ENCODE assay signal across 20 cellular contexts in genomic region chr14:80087411-80087810, GRCh38.
"Had no signal": no experiment of that assay in that cellular context is flagged by ENCODE, and none has a peak within 500 bp of the region (broad histone marks: within the 10 kb centered on the region; RNA-seq: fewer than 3 reads in every experiment).

No MANE protein-coding gene starts in this region.

- H3K27ac ChIP-seq: coronary artery, dorsolateral prefrontal cortex, esophagus muscularis mucosa, foreskin keratinocyte, gastroesophageal sphincter, heart left ventricle, hepatocyte, left lung, lower lobe of right lung had no signal

- H3K79me2 ChIP-seq: hepatocyte had no signal

- H3K4me3 ChIP-seq: coronary artery, dorsolateral prefrontal cortex, esophagus muscularis mucosa, gastroesophageal sphincter, heart left ventricle, hepatocyte, left lung, lower lobe of right lung, mucosa of descending colon had no signal

- DNase-seq: dermis blood vessel endothelial cell; dorsolateral prefrontal cortex; effector CD4-positive, alpha-beta T cell; effector memory CD4-positive, alpha-beta T cell; foreskin keratinocyte; heart left ventricle; hypothalamus; immature natural killer cell; islet precursor cell; kidney; left cardiac atrium; left lung; left ventricle myocardium superior; lower lobe of right lung; mesenchymal stem cell; mucosa of descending colon had no signal

- H3K9me3 ChIP-seq: esophagus muscularis mucosa, gastroesophageal sphincter, heart left ventricle, lower lobe of right lung, mucosa of descending colon had no signal

- H2AFZ ChIP-seq: hepatocyte had no signal

- H3K36me3 ChIP-seq: esophagus muscularis mucosa, gastroesophageal sphincter, heart left ventricle, left lung, lower lobe of right lung had no signal

- H3K27me3 ChIP-seq: dorsolateral prefrontal cortex, esophagus muscularis mucosa, foreskin keratinocyte, gastroesophageal sphincter, heart left ventricle, hepatocyte, left lung had no signal

- H3K4me2 ChIP-seq: hepatocyte had no signal

- H3K4me1 ChIP-seq: esophagus muscularis mucosa, foreskin keratinocyte, gastroesophageal sphincter, heart left ventricle, left lung, lower lobe of right lung had no signal
